ENCODE assay signal across 15 cellular contexts in genomic region chr12:56154246-56154771, GRCh38. TPM values are rescaled to one million over a fixed set of nuclear protein-coding genes. Genes with fewer than 3 reads are reported as not detected.
DNase-seq lines count a peak whose midpoint lies in the region; ATAC-seq, FAIRE-seq and TF ChIP-seq lines count a peak whose summit lies in the region.
"Had no signal": no experiment of that assay in that cellular context is flagged by ENCODE, and none has a peak within 500 bp of the region (broad histone marks: within the 10 kb centered on the region; RNA-seq: fewer than 3 reads in every experiment).

No MANE protein-coding gene starts in this region.

- peaks cover 6 to 11% of the 10 kb centered on the region in 2 experiments for H3K36me3 ChIP-seq in SK-N-SH (replicated peaks in 1 of 2; ENCODE audit: control insufficient read depth in 1 of 2, insufficient read depth in 2 of 2, low read length in 1 of 2)
- peaks cover 0 to under 1% of the 10 kb centered on the region in 2 donors for H3K36me3 ChIP-seq in gastrocnemius medialis
- no peaks in the 10 kb centered on the region for H3K36me3 ChIP-seq in pancreas

- CTCF ChIA-PET in SK-N-SH (lab: Yijun Ruan, JAX) = interaction anchor here (1.4 to 2.4 kb wide), 3 partner anchors 25 to 35 kb away, joined by 6 to 14 read pairs (median 11); partner anchors contain the start of gene SMARCC2

- H3F3A ChIP-seq in SK-N-SH (replicated peaks; ENCODE audit: insufficient read depth) = peaks cover 27% of the 10 kb centered on the region

- no peak for TF ChIP-seq RAD21 in SK-N-SH (IDR thresholded peaks at IDR 0.05; ENCODE audit: low read length)

- no peak for ATAC-seq in SK-N-SH treated with all-trans-retinoic acid at 6 μM for 48 hours
- no peak for ATAC-seq in gastrocnemius medialis
- ATAC-seq in pancreas = no peak
- ATAC-seq: activated T-helper 17 cell treated with anti-CD3 and anti-CD28 coated beads, Interleukin-2, amount 50 U/mL, for 72 hours had no signal

- no peak overlapping the region for H3K9ac ChIP-seq in SK-N-SH
- H3K9ac ChIP-seq: parathyroid adenoma had no signal

- TF ChIP-seq CTCF in SK-N-SH (IDR thresholded peaks at IDR 0.05) = no peak
- no peak for TF ChIP-seq CTCF in gastrocnemius medialis (IDR thresholded peaks at IDR 0.05 in 4 of 5, conservative IDR thresholded peaks at IDR 0.05 in 1 of 5)
- no peak for TF ChIP-seq CTCF in pancreas (IDR thresholded peaks at IDR 0.05)

- H3K36me3 Mint-ChIP-seq in activated T-helper 2 cell treated with anti-CD3 and anti-CD28 coated beads, Interferon-gamma antibody, Interleukin-2, Interleukin-4, amounts not matched to agents 10 μg/mL and 5 μg/mL and 100 μg/mL, durations not matched to agents 14 hours and 24 hours and 36 hours (ENCODE audit: low read depth) = peaks cover 29% of the 10 kb centered on the region
- H3K36me3 Mint-ChIP-seq: immature natural killer cell had no signal

- TF ChIP-seq EP300 in SK-N-SH (IDR thresholded peaks at IDR 0.05; ENCODE audit: borderline replicate concordance in 1 of 2, low read depth in 1 of 2, low read length in 1 of 2) = no peak

- H3K4me1 ChIP-seq in SK-N-SH (ENCODE audit: control insufficient read depth in 1 of 2, insufficient read depth in 2 of 2, low read depth in 1 of 2, low read length in 1 of 2) (peaks cover 23 to 25% of the 10 kb centered on the region in 2 experiments; a peak in 3 of 4 replicates), gastrocnemius medialis (peaks cover 26 to 42% of the 10 kb centered on the region in 2 donors), pancreas (peaks cover 5 to 15% (median 8%) of the 10 kb centered on the region in 3 donors)

- H3K9me2 ChIP-seq in SK-N-SH = no peaks in the 10 kb centered on the region

- POLR2A ChIA-PET in SK-N-SH (lab: Yijun Ruan, JAX) = no interaction called here

- H3K27ac ChIP-seq in SK-N-SH (ENCODE audit: low read depth in 2 of 2, low read length in 1 of 2) (peak overlapping the region in 1 of 2 experiments; percentile 17; a peak in 1 of 4 replicates), gastrocnemius medialis (peak overlapping the region; percentile 88 to 97 (median 96)), pancreas (no peak overlapping the region)
- H3K27ac ChIP-seq: parathyroid adenoma had no signal

- H3K4me2 ChIP-seq in SK-N-SH = peak overlapping the region; percentile 95; the same call in 1 of the 2 replicates

- H3K27ac Mint-ChIP-seq in activated T-helper 2 cell treated with anti-CD3 and anti-CD28 coated beads, Interferon-gamma antibody, Interleukin-2, Interleukin-4, amounts not matched to agents 10 μg/mL and 5 μg/mL and 100 μg/mL, durations not matched to agents 14 hours and 24 hours and 36 hours = peak overlapping the region; percentile 35
- H3K27ac Mint-ChIP-seq: memory B cell had no signal

- H2AFZ ChIP-seq in SK-N-SH (ENCODE audit: low read depth) = no peak overlapping the region
- H2AFZ ChIP-seq: parathyroid adenoma had no signal

- H3K27me3 ChIP-seq in SK-N-SH (ENCODE audit: insufficient read depth) (no peaks in the 10 kb centered on the region), gastrocnemius medialis (no peaks in the 10 kb centered on the region), pancreas (no peaks in the 10 kb centered on the region)

- no peaks in the 10 kb centered on the region for H3K9me3 Mint-ChIP-seq in activated T-helper 2 cell treated with anti-CD3 and anti-CD28 coated beads, Interferon-gamma antibody, Interleukin-2, Interleukin-4, amounts not matched to agents 10 μg/mL and 5 μg/mL and 100 μg/mL, durations not matched to agents 14 hours and 24 hours and 36 hours
- H3K9me3 Mint-ChIP-seq: activated T-helper 17 cell treated with anti-CD3 and anti-CD28 coated beads, Interleukin-2, amount 50 U/mL, for 72 hours; immature natural killer cell; memory B cell had no signal

- intact Hi-C loops in activated T-helper 2 cell treated with anti-CD3 and anti-CD28 coated beads, Interferon-gamma antibody, Interleukin-2, Interleukin-4, amounts not matched to agents 10 μg/mL and 5 μg/mL and 100 μg/mL, durations not matched to agents 14 hours and 24 hours and 36 hours (cut with micrococcal nuclease) = loop anchor here (5.0 kb wide), 1 partner anchor 68 kb away; the partner anchor contains the start of genes NABP2 and RNF41
- intact Hi-C loops in gastrocnemius medialis (cut with DNase I; ENCODE audit: low total_unique reads) (no loop called here), pancreas (cut with DNase I) (no loop called here)

- TF ChIP-seq POLR2A in gastrocnemius medialis (IDR thresholded peaks at IDR 0.05) = peak in 1 of 2 donors; percentile 12

- peaks cover 1% of the 10 kb centered on the region for H4K20me1 ChIP-seq in SK-N-SH (ENCODE audit: insufficient read depth)

- H3K4me3 ChIP-seq in SK-N-SH (ENCODE audit: low read depth in 2 of 2, low read length in 1 of 2) (no peak overlapping the region), gastrocnemius medialis (peak overlapping the region in 1 of 4 donors; percentile 3), pancreas (no peak overlapping the region)

- H3K4me1 Mint-ChIP-seq in activated T-helper 2 cell treated with anti-CD3 and anti-CD28 coated beads, Interferon-gamma antibody, Interleukin-2, Interleukin-4, amounts not matched to agents 10 μg/mL and 5 μg/mL and 100 μg/mL, durations not matched to agents 14 hours and 24 hours and 36 hours (ENCODE audit: low read depth) = peaks cover 50% of the 10 kb centered on the region

- no peak overlapping the region for H3K4me3 Mint-ChIP-seq in activated T-helper 2 cell treated with anti-CD3 and anti-CD28 coated beads, Interferon-gamma antibody, Interleukin-2, Interleukin-4, amounts not matched to agents 10 μg/mL and 5 μg/mL and 100 μg/mL, durations not matched to agents 14 hours and 24 hours and 36 hours (ENCODE audit: low read depth)

- no peaks in the 10 kb centered on the region for H3K9me3 ChIP-seq in SK-N-SH
- no peaks in the 10 kb centered on the region for H3K9me3 ChIP-seq in gastrocnemius medialis
- H3K9me3 ChIP-seq in pancreas = no peaks in the 10 kb centered on the region

- WGBS in SK-N-SH (ENCODE audit: low lambda C conversion rate) = 100% methylated on average over 1 of the region's 1 CpG
- WGBS in pancreas, 2 donors = 96 to 100% methylated on average over 1 of the region's 1 CpG

- no peak for FAIRE-seq in pancreas (lab: Jason Lieb, UNC)

- peaks cover 47% of the 10 kb centered on the region for H3K79me2 ChIP-seq in SK-N-SH (ENCODE audit: insufficient read depth)

- DNase-seq in SK-N-SH (no peak), NCI-H345 (lab: John Stamatoyannopoulos, UW) (peak; percentile 45), gastrocnemius medialis (no peak), GDM1 (lab: John Stamatoyannopoulos, UW) (no peak), NCI-H1105 treated with DMSO at 0.1 percent for 48 hours (lab: John Stamatoyannopoulos, UW) (no peak), pancreas (no peak)
- DNase-seq in activated T-helper 2 cell treated with anti-CD3 and anti-CD28 coated beads, Interferon-gamma antibody, Interleukin-2, Interleukin-4, amounts not matched to agents 10 μg/mL and 5 μg/mL and 100 μg/mL, durations not matched to agents 14 hours and 24 hours and 36 hours (ENCODE audit: low spot score) = no peak
- DNase-seq: ACHN; immature natural killer cell; NCI-H1694; stimulated activated CD4-positive, alpha-beta T cell treated with anti-CD3 and anti-CD28 coated beads, Interleukin-12 subunit alpha, Interleukin-12 subunit beta, amount 100 ng/mL, for 4 hours had no signal

- in situ Hi-C loops in gastrocnemius medialis (cut with MboI; ENCODE audit: low sequenced_read_pairs in 4 of 4) = no loop called here

- no peaks in the 10 kb centered on the region for H3K27me3 Mint-ChIP-seq in activated T-helper 2 cell treated with anti-CD3 and anti-CD28 coated beads, Interferon-gamma antibody, Interleukin-2, Interleukin-4, amounts not matched to agents 10 μg/mL and 5 μg/mL and 100 μg/mL, durations not matched to agents 14 hours and 24 hours and 36 hours (ENCODE audit: low read depth)
- H3K27me3 Mint-ChIP-seq: activated T-helper 17 cell treated with anti-CD3 and anti-CD28 coated beads, Interleukin-2, amount 50 U/mL, for 72 hours; memory B cell had no signal

RNA-seq across cellular contexts. Expression of gene MYL6B, which starts 1.9 kb away (rescaled TPM):
- polyA plus RNA-seq in SK-N-SH (2012; rRNA removed) = 203 and 234 TPM in 2 replicates
- 217 and 220 TPM in 2 replicates for polyA plus RNA-seq in SK-N-SH (2012; cell fraction: cytosol; rRNA removed)
- 99.3 and 133 TPM in 2 replicates for polyA plus RNA-seq in SK-N-SH (2012; cell fraction: nucleus; rRNA removed)
- total RNA-seq in activated T-helper 2 cell treated with anti-CD3 and anti-CD28 coated beads, Interferon-gamma antibody, Interleukin-2, Interleukin-4, amounts not matched to agents 10 μg/mL and 5 μg/mL and 100 μg/mL, durations not matched to agents 14 hours and 24 hours and 36 hours = 89.7 and 94.3 TPM in 2 replicates
- total RNA-seq in gastrocnemius medialis = 100 to 1,000 TPM; 159 to 334 (median 198) TPM
- total RNA-seq in pancreas = 10 to 100 TPM in 5 of 6 donors, 1 to 10 TPM in 1; 6.7 to 18.2 (median 14.7) TPM
- polyA plus RNA-seq in pancreas = 10 to 100 TPM; 39.3 to 65.9 TPM

RNA-seq across cellular contexts. Expression of gene MYL6, which starts 3.9 kb away (rescaled TPM):
- polyA plus RNA-seq in SK-N-SH (2012; rRNA removed) = 4,697 and 4,711 TPM in 2 replicates
- polyA plus RNA-seq in SK-N-SH (2012; cell fraction: cytosol; rRNA removed) = 5,071 and 5,786 TPM in 2 replicates
- 2,747 and 3,220 TPM in 2 replicates for polyA plus RNA-seq in SK-N-SH (2012; cell fraction: nucleus; rRNA removed)
- total RNA-seq in activated T-helper 2 cell treated with anti-CD3 and anti-CD28 coated beads, Interferon-gamma antibody, Interleukin-2, Interleukin-4, amounts not matched to agents 10 μg/mL and 5 μg/mL and 100 μg/mL, durations not matched to agents 14 hours and 24 hours and 36 hours = 1,051 and 1,067 TPM in 2 replicates
- 100 to 1,000 TPM; 159 to 324 (median 202) TPM for total RNA-seq in gastrocnemius medialis
- 100 to 1,000 TPM; 270 to 669 (median 431) TPM for total RNA-seq in pancreas
- 1,000 to 10,000 TPM in 1 of 2 donors, 100 to 1,000 TPM in 1; 887 to 1,217 TPM for polyA plus RNA-seq in pancreas

RNA-seq across cellular contexts. Expression of gene ESYT1, which starts 26.2 kb away (rescaled TPM):
- 132 and 143 TPM in 2 replicates for polyA plus RNA-seq in SK-N-SH (2012; rRNA removed)
- polyA plus RNA-seq in SK-N-SH (2012; cell fraction: cytosol; rRNA removed) = 76.6 and 100 TPM in 2 replicates
- polyA plus RNA-seq in SK-N-SH (2012; cell fraction: nucleus; rRNA removed) = 203 and 237 TPM in 2 replicates
- 154 TPM in 2 replicates for total RNA-seq in activated T-helper 2 cell treated with anti-CD3 and anti-CD28 coated beads, Interferon-gamma antibody, Interleukin-2, Interleukin-4, amounts not matched to agents 10 μg/mL and 5 μg/mL and 100 μg/mL, durations not matched to agents 14 hours and 24 hours and 36 hours
- total RNA-seq in gastrocnemius medialis = 10 to 100 TPM; 45.9 to 77.7 (median 62.1) TPM
- total RNA-seq in pancreas = 10 to 100 TPM; 42.8 to 55.1 (median 46.5) TPM
- polyA plus RNA-seq in pancreas = 10 to 100 TPM; 22.5 to 40.2 TPM

RNA-seq across cellular contexts. Expression of gene SMARCC2, which starts 35.0 kb away (rescaled TPM):
- polyA plus RNA-seq in SK-N-SH (2012; rRNA removed) (64.3 and 73.0 TPM in 2 replicates), pancreas (10 to 100 TPM; 33.1 to 42.2 TPM)
- polyA plus RNA-seq in SK-N-SH (2012; cell fraction: cytosol; rRNA removed) = 41.9 and 47.1 TPM in 2 replicates
- polyA plus RNA-seq in SK-N-SH (2012; cell fraction: nucleus; rRNA removed) = 145 and 203 TPM in 2 replicates
- total RNA-seq in activated T-helper 2 cell treated with anti-CD3 and anti-CD28 coated beads, Interferon-gamma antibody, Interleukin-2, Interleukin-4, amounts not matched to agents 10 μg/mL and 5 μg/mL and 100 μg/mL, durations not matched to agents 14 hours and 24 hours and 36 hours = 131 and 136 TPM in 2 replicates
- total RNA-seq in gastrocnemius medialis (10 to 100 TPM; 34.1 to 56.9 (median 49.4) TPM), pancreas (10 to 100 TPM; 26.3 to 64.5 (median 38.2) TPM)

RNA-seq across cellular contexts. Expression of gene ZC3H10, which starts 36.2 kb away (rescaled TPM):
- 1.9 and 2.0 TPM in 2 replicates for polyA plus RNA-seq in SK-N-SH (2012; rRNA removed)
- polyA plus RNA-seq in SK-N-SH (2012; cell fraction: cytosol; rRNA removed) = 1.1 and 1.3 TPM in 2 replicates
- 4.3 and 4.4 TPM in 2 replicates for polyA plus RNA-seq in SK-N-SH (2012; cell fraction: nucleus; rRNA removed)
- total RNA-seq in activated T-helper 2 cell treated with anti-CD3 and anti-CD28 coated beads, Interferon-gamma antibody, Interleukin-2, Interleukin-4, amounts not matched to agents 10 μg/mL and 5 μg/mL and 100 μg/mL, durations not matched to agents 14 hours and 24 hours and 36 hours = 7.7 and 9.2 TPM in 2 replicates
- 1 to 10 TPM; 3.1 to 9.1 (median 3.7) TPM for total RNA-seq in gastrocnemius medialis
- total RNA-seq in pancreas = 1 to 10 TPM; 2.6 to 4.1 (median 3.2) TPM
- 1 to 10 TPM; 1.9 to 3.0 TPM for polyA plus RNA-seq in pancreas

Comparison
In these comparisons a context has a peak if more than half of its experiments do, and no peak if none do; other contexts are left out.
1. H3K27ac ChIP-seq: peak in gastrocnemius medialis (4 of 4); none in pancreas (0 of 4).